16 cellular contexts compared by ENCODE assay signal in the genomic region with DNA sequence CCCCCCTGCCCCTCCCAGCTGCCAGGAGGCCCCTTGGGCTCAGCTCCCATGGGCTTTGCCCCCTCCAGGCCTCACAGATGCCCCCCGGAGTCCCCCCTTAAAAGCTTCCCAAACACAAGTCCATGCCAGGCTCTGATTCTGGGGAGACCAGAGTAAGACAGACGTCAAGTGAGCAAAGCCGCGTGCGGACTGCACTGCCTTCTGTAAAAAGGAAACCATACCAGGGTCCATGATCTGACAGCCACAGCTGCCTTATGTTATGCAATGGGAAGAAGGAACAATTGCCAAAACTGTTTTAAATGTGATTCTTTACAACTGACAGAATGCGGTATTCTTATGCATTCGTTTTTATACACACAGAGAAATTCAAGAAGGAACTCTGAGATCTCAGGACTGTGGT. TPM values are rescaled to one million over a fixed set of nuclear protein-coding genes. Genes with fewer than 3 reads are reported as not detected.
DNase-seq lines count a peak whose midpoint lies in the region; ATAC-seq and TF ChIP-seq lines count a peak whose summit lies in the region.
"Had no signal": no experiment of that assay in that cellular context is flagged by ENCODE, and none has a peak within 500 bp of the region (broad histone marks: within the 10 kb centered on the region; RNA-seq: fewer than 3 reads in every experiment).

No MANE protein-coding gene starts in this region.

- no peaks in the 10 kb centered on the region for H3K36me3 ChIP-seq in Panc1 (ENCODE audit: control insufficient read depth, insufficient read depth, low read length)
- H3K36me3 ChIP-seq in gastroesophageal sphincter: peaks cover 0 to 85% of the 10 kb centered on the region in 2 donors
- H3K36me3 ChIP-seq: brain microvascular endothelial cell had no signal

- no peak for TF ChIP-seq EP300 in gastroesophageal sphincter (IDR thresholded peaks at IDR 0.05)

- peaks cover 17% of the 10 kb centered on the region for H3K36me3 Mint-ChIP-seq in stimulated activated effector memory CD8-positive, alpha-beta T cell treated with anti-CD3 and anti-CD28 coated beads, Interleukin-12 subunit alpha, Interleukin-12 subunit beta, amount 100 ng/mL, for 72 hours

- peaks cover 12% of the 10 kb centered on the region for H3K4me1 Mint-ChIP-seq in stimulated activated effector memory CD8-positive, alpha-beta T cell treated with anti-CD3 and anti-CD28 coated beads, Interleukin-12 subunit alpha, Interleukin-12 subunit beta, amount 100 ng/mL, for 72 hours

- no peak overlapping the region for H3K27ac Mint-ChIP-seq in stimulated activated effector memory CD8-positive, alpha-beta T cell treated with anti-CD3 and anti-CD28 coated beads, Interleukin-12 subunit alpha, Interleukin-12 subunit beta, amount 100 ng/mL, for 72 hours

- H3K4me3 ChIP-seq in Panc1 (ENCODE audit: low read depth in 2 of 2, low read length in 2 of 2): no peak overlapping the region
- H3K4me3 ChIP-seq in gastroesophageal sphincter: no peak overlapping the region
- H3K4me3 ChIP-seq: smooth muscle cell, testis had no signal

- in situ Hi-C loops in Panc1 (cut with HindIII; ENCODE audit: low pct_unique_long_range_greater_than_20kb, low sequenced_read_pairs): no loop called here

- no peak for TF ChIP-seq POLR2A in gastroesophageal sphincter (IDR thresholded peaks at IDR 0.05)

- intact Hi-C loops in Panc1 (cut with micrococcal nuclease; ENCODE audit: unreplicated experiment): no loop called here

- H3K4me3 Mint-ChIP-seq in stimulated activated effector memory CD8-positive, alpha-beta T cell treated with anti-CD3 and anti-CD28 coated beads, Interleukin-12 subunit alpha, Interleukin-12 subunit beta, amount 100 ng/mL, for 72 hours: peak overlapping the region; percentile 64
- H3K4me3 Mint-ChIP-seq: nephron progenitor cell had no signal

- TF ChIP-seq CTCF in Panc1 (IDR thresholded peaks at IDR 0.05) (no peak), gastroesophageal sphincter (IDR thresholded peaks at IDR 0.05) (no peak)

- no peaks in the 10 kb centered on the region for H3K9me3 Mint-ChIP-seq in stimulated activated effector memory CD8-positive, alpha-beta T cell treated with anti-CD3 and anti-CD28 coated beads, Interleukin-12 subunit alpha, Interleukin-12 subunit beta, amount 100 ng/mL, for 72 hours
- H3K9me3 Mint-ChIP-seq: activated CD4-positive, alpha-beta memory T cell treated with anti-CD3 and anti-CD28 coated beads for 36 hours; IgD-negative memory B cell; nephron progenitor cell had no signal

- BruUV-seq in Panc1 (replicated peaks; lab: Mats Ljungman, UMichigan): TSS peak; percentile 41

- no peak for ATAC-seq in Panc1
- no peak for ATAC-seq in gastroesophageal sphincter
- ATAC-seq in stimulated activated effector memory CD8-positive, alpha-beta T cell treated with anti-CD3 and anti-CD28 coated beads, Interleukin-12 subunit alpha, Interleukin-12 subunit beta, amount 100 ng/mL, for 72 hours: no peak
- no peak for ATAC-seq in GM21360 (IDR thresholded peaks at IDR 0.05; ENCODE audit: unreplicated experiment)

- WGBS in gastroesophageal sphincter (ENCODE audit: low coverage in 1 of 2), 2 donors: 46 to 50% methylated on average over 2 of the region's 7 CpGs

- H3K27ac ChIP-seq in Panc1 (ENCODE audit: low read length) (no peak overlapping the region), gastroesophageal sphincter (peak overlapping the region in 3 of 4 donors; percentile 4 to 49 (median 31))
- H3K27ac ChIP-seq: brain microvascular endothelial cell, testis had no signal

- H3K4me1 ChIP-seq in Panc1 (ENCODE audit: control insufficient read depth, insufficient read depth, low read length) (peaks cover 7% of the 10 kb centered on the region; the same call in 1 of the 2 replicates), gastroesophageal sphincter (peaks cover 0 to 33% (median 7%) of the 10 kb centered on the region in 3 donors)
- H3K4me1 ChIP-seq: testis had no signal

- DNase-seq in NCI-H2171 treated with DMSO at 0.1 percent for 48 hours (lab: John Stamatoyannopoulos, UW): peak; percentile 20
- no peak for DNase-seq in NCI-H2171 (lab: John Stamatoyannopoulos, UW)
- no peak for DNase-seq in Panc1 (ENCODE audit: low read depth, low spot score)
- DNase-seq in stimulated activated effector memory CD8-positive, alpha-beta T cell treated with anti-CD3 and anti-CD28 coated beads, Interleukin-12 subunit alpha, Interleukin-12 subunit beta, amount 100 ng/mL, for 72 hours (ENCODE audit: low spot score in 2 of 2): no peak
- no peak for DNase-seq in SHP77 treated with DMSO at 0.1 percent for 48 hours (lab: John Stamatoyannopoulos, UW)
- no peak for DNase-seq in NCI-H526 (lab: John Stamatoyannopoulos, UW)
- DNase-seq: brain microvascular endothelial cell, nephron progenitor cell, T1000, testis had no signal

- H3K27me3 ChIP-seq in Panc1 (ENCODE audit: control insufficient read depth, insufficient read depth, low read length) (no peaks in the 10 kb centered on the region), gastroesophageal sphincter (no peaks in the 10 kb centered on the region)
- H3K27me3 ChIP-seq: brain microvascular endothelial cell, testis had no signal

- CTCF ChIA-PET in Panc1 (lab: Charles Lee): no interaction called here

- H3K9me3 ChIP-seq in Panc1 (ENCODE audit: control insufficient read depth, insufficient read depth, low read depth, low read length): no peaks in the 10 kb centered on the region
- H3K9me3 ChIP-seq in gastroesophageal sphincter: no peaks in the 10 kb centered on the region
- H3K9me3 ChIP-seq: testis had no signal

- POLR2A ChIA-PET in Panc1 (lab: Charles Lee): no interaction called here

RNA-seq across cellular contexts. Expression of a gene that starts 17.9 kb away (rescaled TPM):
- total RNA-seq in Panc1 (2021; ENCODE audit: unreplicated experiment) (25.6 TPM), gastroesophageal sphincter (10 to 100 TPM; 13.9 to 31.9 (median 19.1) TPM)
- polyA plus RNA-seq in Panc1 (2012; ENCODE audit: insufficient read length): 34.0 TPM

RNA-seq across cellular contexts. Expression of a gene that starts 18.2 kb away (rescaled TPM):
- total RNA-seq in Panc1 (2021; ENCODE audit: unreplicated experiment): 53.9 TPM
- polyA plus RNA-seq in Panc1 (2012; ENCODE audit: insufficient read length): 76.1 TPM
- 10 to 100 TPM; 26.4 to 39.5 (median 28.8) TPM for total RNA-seq in gastroesophageal sphincter

RNA-seq across cellular contexts. Expression of a gene that starts 28.6 kb away (rescaled TPM):
- total RNA-seq in Panc1 (2021; ENCODE audit: unreplicated experiment) (0.39 TPM), gastroesophageal sphincter (not detected)
- polyA plus RNA-seq in Panc1 (2012; ENCODE audit: insufficient read length): 0.16 TPM
- total RNA-seq: activated CD4-positive, alpha-beta memory T cell treated with anti-CD3 and anti-CD28 coated beads for 36 hours; left colon; smooth muscle cell had no signal
- polyA plus RNA-seq: IgD-negative memory B cell, smooth muscle cell had no signal

RNA-seq across cellular contexts. Expression of a gene that starts 41.2 kb away (rescaled TPM):
- 0.21 TPM for total RNA-seq in Panc1 (2021; ENCODE audit: unreplicated experiment)
- polyA plus RNA-seq in Panc1 (2012; ENCODE audit: insufficient read length): not detected
- not detected for total RNA-seq in gastroesophageal sphincter
- total RNA-seq: activated CD4-positive, alpha-beta memory T cell treated with anti-CD3 and anti-CD28 coated beads for 36 hours; left colon; smooth muscle cell had no signal
- polyA plus RNA-seq: smooth muscle cell had no signal

RNA-seq across cellular contexts. Expression of a gene that starts 50.3 kb away (rescaled TPM):
- total RNA-seq in Panc1 (2021; ENCODE audit: unreplicated experiment) (174 TPM), gastroesophageal sphincter (10 to 100 TPM; 53.8 to 78.5 (median 59.4) TPM)
- 161 TPM for polyA plus RNA-seq in Panc1 (2012; ENCODE audit: insufficient read length)
